Comparison of ENCODE assay signal across 16 cellular contexts in the genomic region with DNA sequence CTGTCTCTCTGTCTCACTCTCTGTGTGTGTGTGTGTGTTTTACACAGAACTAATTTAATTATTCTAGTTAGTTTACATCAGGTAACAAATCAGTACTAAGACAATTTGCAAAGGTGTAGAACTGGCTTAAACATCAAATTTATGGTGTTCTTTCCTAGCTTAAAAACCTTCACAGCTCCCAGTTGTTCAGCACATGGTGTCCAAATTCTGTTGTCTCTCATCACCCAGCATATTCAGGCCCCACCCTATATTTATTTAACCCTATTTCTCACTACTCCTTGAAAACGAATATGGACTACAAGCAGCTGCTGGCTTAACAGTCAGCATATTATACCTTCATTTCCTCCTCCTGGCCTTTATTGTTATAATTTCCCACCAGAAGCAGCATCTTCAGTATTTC. TPM values are rescaled to one million over a fixed set of nuclear protein-coding genes. Genes with fewer than 3 reads are reported as not detected.
"Had no signal": no experiment of that assay in that cellular context is flagged by ENCODE, and none has a peak within 500 bp of the region (broad histone marks: within the 10 kb centered on the region; RNA-seq: fewer than 3 reads in every experiment).

No MANE protein-coding gene starts in this region.

- ATAC-seq: left lobe of liver had no signal

- H3K27me3 Mint-ChIP-seq: activated naive CD8-positive, alpha-beta T cell treated with anti-CD3 and anti-CD28 coated beads, Interleukin-2, amount 10 ng/mL, durations not matched to agents 7 days and 5 days had no signal

- DNase-seq: activated CD4-positive, alpha-beta T cell treated with anti-CD3 and anti-CD28 coated beads, Interleukin-2, amount 50 U/mL, for 1 hour; activated gamma-delta T cell treated with Interleukin-2 at 50 U/mL for 16 hours; activated naive CD8-positive, alpha-beta T cell treated with anti-CD3 and anti-CD28 coated beads, Interleukin-2, amount 10 ng/mL, durations not matched to agents 7 days and 5 days; activated T-cell treated with anti-CD3 and anti-CD28 coated beads, Interleukin-2, amount 50 U/mL, for 1 hour; caudate nucleus; effector CD4-positive, alpha-beta T cell; glutamatergic neuron; mesendoderm; sigmoid colon; stimulated activated CD4-positive, alpha-beta T cell treated with anti-CD3 and anti-CD28 coated beads, Interleukin-4, amount 100 ng/mL, for 24 hours; tibial artery; uterus had no signal

- H3K9me3 Mint-ChIP-seq: activated naive CD8-positive, alpha-beta T cell treated with anti-CD3 and anti-CD28 coated beads, Interleukin-2, amount 10 ng/mL, durations not matched to agents 7 days and 5 days; T-helper 2 cell treated with Interferon-gamma antibody and Interleukin-4, amounts not matched to agents 5 μg/mL and 100 μg/mL, for 36 hours had no signal

- H3K4me3 ChIP-seq: coronary artery, sigmoid colon, tibial artery, uterus had no signal

- H3K9me3 ChIP-seq: sigmoid colon, tibial artery, uterus had no signal

- H3K27ac Mint-ChIP-seq: activated naive CD8-positive, alpha-beta T cell treated with anti-CD3 and anti-CD28 coated beads, Interleukin-2, amount 10 ng/mL, durations not matched to agents 7 days and 5 days; T-helper 2 cell treated with Interferon-gamma antibody and Interleukin-4, amounts not matched to agents 5 μg/mL and 100 μg/mL, for 36 hours had no signal

- H3K27ac ChIP-seq: coronary artery, sigmoid colon, tibial artery, uterus had no signal

- H3K4me3 Mint-ChIP-seq: activated naive CD8-positive, alpha-beta T cell treated with anti-CD3 and anti-CD28 coated beads, Interleukin-2, amount 10 ng/mL, durations not matched to agents 7 days and 5 days; T-helper 2 cell treated with Interferon-gamma antibody and Interleukin-4, amounts not matched to agents 5 μg/mL and 100 μg/mL, for 36 hours had no signal

- H3K36me3 ChIP-seq: sigmoid colon, tibial artery, uterus had no signal

- H3K27me3 ChIP-seq: sigmoid colon, tibial artery, uterus had no signal

- H3K4me1 ChIP-seq: uterus had no signal

RNA-seq across cellular contexts. Expression of gene IL20RB, which starts 1.1 kb away (rescaled TPM):
- total RNA-seq: osteocyte had no signal
